Comparison of ENCODE assay signal across 1 cellular context in genomic region chr10:43380610-43381222, GRCh38.
TF ChIP-seq lines count a peak whose summit lies in the region.

No MANE protein-coding gene starts in this region.

TF ChIP-seq in K562, 482 proteins besides CTCF, POLR2A, EP300 and RAD21 (continued from another document and continues in another):
- TF ChIP-seq ZBTB12 (CRISPR knock-in tag; IDR thresholded peaks at IDR 0.05) (no peak), MLLT1 (IDR thresholded peaks at IDR 0.05) (peak; percentile 28 to 52; a peak in 1 of 4 replicates), GATAD2A (IDR thresholded peaks at IDR 0.05) (peak; percentile 9; the same call in 1 of the 2 replicates), RBM39 (optimal IDR thresholded peaks at IDR 0.05; ENCODE audit: low read depth, low read length) (no peak), SUPT5H (IDR thresholded peaks at IDR 0.05) (no peak), BRD4 (IDR thresholded peaks at IDR 0.05) (no peak), FOXK2 (conservative IDR thresholded peaks at IDR 0.05 in 1 of 2, IDR thresholded peaks at IDR 0.05 in 1 of 2; ENCODE audit: low read depth in 2 of 2) (peak; percentile 40 to 56; a peak in 2 of 4 replicates), SP2 (IDR thresholded peaks at IDR 0.05; ENCODE audit: extremely low read depth, low read depth, low read length, poor library complexity, severe bottlenecking) (no peak), CTCFL (IDR thresholded peaks at IDR 0.05; ENCODE audit: borderline replicate concordance, insufficient read depth, low read depth, low read length, poor library complexity, severe bottlenecking) (no peak), PTBP1 (IDR thresholded peaks at IDR 0.05; ENCODE audit: low read depth, low read length) (no peak), ZNF561 (CRISPR knock-in tag; conservative IDR thresholded peaks at IDR 0.05) (no peak), BACH1 (tag; IDR thresholded peaks at IDR 0.05) (peak; percentile 63; the same call in 1 of the 2 replicates), MTA2 (IDR thresholded peaks at IDR 0.05; ENCODE audit: low read depth) (no peak), ZNF324 (CRISPR knock-in tag; IDR thresholded peaks at IDR 0.05) (no peak), NR0B1 (IDR thresholded peaks at IDR 0.05; ENCODE audit: partially characterized antibody) (no peak), SNAPC5 (CRISPR knock-in tag; IDR thresholded peaks at IDR 0.05) (no peak), ZKSCAN8 (CRISPR knock-in tag; IDR thresholded peaks at IDR 0.05) (no peak), ERF (CRISPR knock-in tag; IDR thresholded peaks at IDR 0.05) (no peak), GMEB1 (CRISPR knock-in tag; IDR thresholded peaks at IDR 0.05) (no peak), HDAC1 (IDR thresholded peaks at IDR 0.05) (no peak), KLF10 (CRISPR knock-in tag; IDR thresholded peaks at IDR 0.05) (no peak), ZBTB49 (CRISPR knock-in tag; IDR thresholded peaks at IDR 0.05; ENCODE audit: borderline replicate concordance) (no peak), SREBF2 (CRISPR knock-in tag; IDR thresholded peaks at IDR 0.05) (no peak), ELF2 (CRISPR knock-in tag; IDR thresholded peaks at IDR 0.05) (peak; percentile 16; the same call in 1 of the 2 replicates), ZNF609 (CRISPR knock-in tag; IDR thresholded peaks at IDR 0.05; ENCODE audit: borderline replicate concordance) (no peak), DEAF1 (CRISPR knock-in tag; IDR thresholded peaks at IDR 0.05) (no peak), COPS2 (conservative IDR thresholded peaks at IDR 0.05) (no peak), ATF2 (CRISPR knock-in tag; IDR thresholded peaks at IDR 0.05) (no peak), E2F6 (IDR thresholded peaks at IDR 0.05; ENCODE audit: borderline replicate concordance in 1 of 2, extremely low read depth in 1 of 2, insufficient read depth in 1 of 2, insufficient read length in 1 of 2, low read depth in 1 of 2, low read length in 1 of 2, poor library complexity in 1 of 2, severe bottlenecking in 1 of 2) (no peak), ARID2 (IDR thresholded peaks at IDR 0.05) (no peak), ZNF184 (CRISPR knock-in tag; IDR thresholded peaks at IDR 0.05) (no peak), ZC3H4 (CRISPR knock-in tag; IDR thresholded peaks at IDR 0.05; ENCODE audit: borderline replicate concordance) (no peak), ZNF232 (CRISPR knock-in tag; IDR thresholded peaks at IDR 0.05) (no peak), SAFB2 (IDR thresholded peaks at IDR 0.05; ENCODE audit: borderline replicate concordance, low read depth, low read length, severe bottlenecking) (no peak), ZNF280B (CRISPR knock-in tag; IDR thresholded peaks at IDR 0.05) (no peak)
